2 cellular contexts compared by ENCODE assay signal in genomic region chr10:97590082-97590747, GRCh38.
TF ChIP-seq lines count a peak whose summit lies in the region.

No MANE protein-coding gene starts in this region.

TF ChIP-seq in SK-N-SH, 30 proteins besides CTCF, POLR2A, EP300 and RAD21 (continued from another document):
- TF ChIP-seq USF2 (IDR thresholded peaks at IDR 0.05; ENCODE audit: borderline replicate concordance, low read depth, low read length) (no peak), RFX5 (IDR thresholded peaks at IDR 0.05; ENCODE audit: low read length) (no peak), RXRA (IDR thresholded peaks at IDR 0.05; ENCODE audit: borderline replicate concordance, low read depth) (no peak), TEAD4 (IDR thresholded peaks at IDR 0.05; ENCODE audit: borderline replicate concordance, insufficient read depth) (no peak), ZBTB33 (IDR thresholded peaks at IDR 0.05; ENCODE audit: borderline replicate concordance, low read depth) (no peak), GATA2 (CRISPR knock-in tag; IDR thresholded peaks at IDR 0.05) (no peak), GABPA (IDR thresholded peaks at IDR 0.05; ENCODE audit: low read depth) (no peak), FOXJ3 (CRISPR knock-in tag; IDR thresholded peaks at IDR 0.05) (no peak), NRF1 (IDR thresholded peaks at IDR 0.05; ENCODE audit: low read depth, low read length) (no peak), PBX3 (IDR thresholded peaks at IDR 0.05) (no peak), SIN3A (IDR thresholded peaks at IDR 0.05; ENCODE audit: borderline replicate concordance, low read depth, low read length) (no peak)
- TF ChIP-seq, protein P1, sequence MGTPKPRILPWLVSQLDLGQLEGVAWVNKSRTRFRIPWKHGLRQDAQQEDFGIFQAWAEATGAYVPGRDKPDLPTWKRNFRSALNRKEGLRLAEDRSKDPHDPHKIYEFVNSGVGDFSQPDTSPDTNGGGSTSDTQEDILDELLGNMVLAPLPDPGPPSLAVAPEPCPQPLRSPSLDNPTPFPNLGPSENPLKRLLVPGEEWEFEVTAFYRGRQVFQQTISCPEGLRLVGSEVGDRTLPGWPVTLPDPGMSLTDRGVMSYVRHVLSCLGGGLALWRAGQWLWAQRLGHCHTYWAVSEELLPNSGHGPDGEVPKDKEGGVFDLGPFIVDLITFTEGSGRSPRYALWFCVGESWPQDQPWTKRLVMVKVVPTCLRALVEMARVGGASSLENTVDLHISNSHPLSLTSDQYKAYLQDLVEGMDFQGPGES (IDR thresholded peaks at IDR 0.05; ENCODE audit: low read depth, low read length), result no peak
- TF ChIP-seq, protein P2, sequence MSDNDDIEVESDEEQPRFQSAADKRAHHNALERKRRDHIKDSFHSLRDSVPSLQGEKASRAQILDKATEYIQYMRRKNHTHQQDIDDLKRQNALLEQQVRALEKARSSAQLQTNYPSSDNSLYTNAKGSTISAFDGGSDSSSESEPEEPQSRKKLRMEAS (IDR thresholded peaks at IDR 0.05; ENCODE audit: low read depth), result no peak

TF ChIP-seq in SK-N-SH treated with all-trans-retinoic acid at 6 μM for 48 hours, 23 proteins besides CTCF, POLR2A, EP300 and RAD21 (continued from another document):
- TF ChIP-seq TSHZ2 (CRISPR knock-in tag; IDR thresholded peaks at IDR 0.05) (no peak), CREB5 (CRISPR knock-in tag; IDR thresholded peaks at IDR 0.05; ENCODE audit: low read depth) (no peak), POU6F1 (CRISPR knock-in tag; IDR thresholded peaks at IDR 0.05; ENCODE audit: borderline replicate concordance, low read depth) (no peak), TCF4 (CRISPR knock-in tag; IDR thresholded peaks at IDR 0.05; ENCODE audit: borderline replicate concordance) (no peak), ZFP30 (CRISPR knock-in tag; IDR thresholded peaks at IDR 0.05) (no peak), OSR1 (CRISPR knock-in tag; IDR thresholded peaks at IDR 0.05) (no peak), ZFP3 (CRISPR knock-in tag; IDR thresholded peaks at IDR 0.05) (no peak), ARNTL (CRISPR knock-in tag; IDR thresholded peaks at IDR 0.05; ENCODE audit: borderline replicate concordance, low read depth) (no peak), TOX (CRISPR knock-in tag; IDR thresholded peaks at IDR 0.05; ENCODE audit: borderline replicate concordance) (no peak), ZNF8 (CRISPR knock-in tag; IDR thresholded peaks at IDR 0.05) (no peak), PPARA (CRISPR knock-in tag; IDR thresholded peaks at IDR 0.05; ENCODE audit: borderline replicate concordance) (no peak), ZNF70 (CRISPR knock-in tag; IDR thresholded peaks at IDR 0.05) (no peak), ISL1 (CRISPR knock-in tag; IDR thresholded peaks at IDR 0.05) (no peak), GLIS3 (CRISPR knock-in tag; IDR thresholded peaks at IDR 0.05) (no peak), CSRNP3 (CRISPR knock-in tag; IDR thresholded peaks at IDR 0.05) (no peak)
- TF ChIP-seq, protein P3, sequence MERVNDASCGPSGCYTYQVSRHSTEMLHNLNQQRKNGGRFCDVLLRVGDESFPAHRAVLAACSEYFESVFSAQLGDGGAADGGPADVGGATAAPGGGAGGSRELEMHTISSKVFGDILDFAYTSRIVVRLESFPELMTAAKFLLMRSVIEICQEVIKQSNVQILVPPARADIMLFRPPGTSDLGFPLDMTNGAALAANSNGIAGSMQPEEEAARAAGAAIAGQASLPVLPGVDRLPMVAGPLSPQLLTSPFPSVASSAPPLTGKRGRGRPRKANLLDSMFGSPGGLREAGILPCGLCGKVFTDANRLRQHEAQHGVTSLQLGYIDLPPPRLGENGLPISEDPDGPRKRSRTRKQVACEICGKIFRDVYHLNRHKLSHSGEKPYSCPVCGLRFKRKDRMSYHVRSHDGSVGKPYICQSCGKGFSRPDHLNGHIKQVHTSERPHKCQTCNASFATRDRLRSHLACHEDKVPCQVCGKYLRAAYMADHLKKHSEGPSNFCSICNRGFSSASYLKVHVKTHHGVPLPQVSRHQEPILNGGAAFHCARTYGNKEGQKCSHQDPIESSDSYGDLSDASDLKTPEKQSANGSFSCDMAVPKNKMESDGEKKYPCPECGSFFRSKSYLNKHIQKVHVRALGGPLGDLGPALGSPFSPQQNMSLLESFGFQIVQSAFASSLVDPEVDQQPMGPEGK (CRISPR knock-in tag; IDR thresholded peaks at IDR 0.05; ENCODE audit: borderline replicate concordance), result no peak
